Comparison of ENCODE assay signal across 18 cellular contexts in the genomic region with DNA sequence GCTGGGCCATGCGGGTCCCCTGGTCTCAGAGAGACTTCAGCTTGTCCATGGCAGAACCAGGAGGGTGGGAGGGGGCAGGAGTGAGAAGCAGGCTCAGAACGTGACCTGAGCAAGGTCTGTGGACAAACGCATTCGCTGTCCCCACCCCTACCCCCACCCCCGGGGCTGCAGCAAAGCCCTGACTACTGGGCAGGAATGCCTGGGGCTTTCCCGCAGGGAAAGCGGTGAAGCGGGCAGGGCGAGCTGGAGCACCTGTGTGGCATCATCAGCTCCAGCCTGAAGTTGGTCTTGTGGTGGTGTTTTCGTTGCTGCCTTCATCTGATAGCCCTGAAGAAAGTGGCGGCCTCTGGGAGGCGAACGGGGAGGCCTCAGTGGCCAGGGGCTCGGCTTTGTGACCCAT. TPM values are rescaled to one million over a fixed set of nuclear protein-coding genes. Genes with fewer than 3 reads are reported as not detected.
"Had no signal": no experiment of that assay in that cellular context is flagged by ENCODE, and none has a peak within 500 bp of the region (broad histone marks: within the 10 kb centered on the region; RNA-seq: fewer than 3 reads in every experiment).

No MANE protein-coding gene starts in this region.

- H3K27ac ChIP-seq: foreskin keratinocyte, neutrophil, psoas muscle, right lobe of liver, suprapubic skin, tibial artery, upper lobe of right lung, vagina had no signal

- DNase-seq: effector memory CD8-positive, alpha-beta T cell; foreskin keratinocyte; immature natural killer cell; left colon; mesendoderm; naive B cell; psoas muscle; retina; right lobe of liver; stimulated activated CD4-positive, alpha-beta T cell treated with anti-CD3 and anti-CD28 coated beads, Interleukin-4, amount 100 ng/mL, for 1 hour; stimulated activated CD8-positive, alpha-beta memory T cell treated with anti-CD3 and anti-CD28 coated beads, Interleukin-4, amount 100 ng/mL, for 48 hours; stimulated activated naive CD8-positive, alpha-beta T cell treated with anti-CD3 and anti-CD28 coated beads, Interleukin-15, Interleukin-2, amounts not matched to agents 100 U/mL and 50 U/mL, for 24 hours; tibial artery; upper lobe of right lung had no signal

- H3K36me3 ChIP-seq: neutrophil, right lobe of liver, suprapubic skin, tibial artery, upper lobe of right lung, vagina had no signal

- H3K4me3 ChIP-seq: psoas muscle, right lobe of liver, suprapubic skin, tibial artery, upper lobe of right lung, vagina had no signal

- ATAC-seq: effector memory CD8-positive, alpha-beta T cell; foreskin keratinocyte; left colon; psoas muscle; stimulated activated effector memory CD8-positive, alpha-beta T cell treated with anti-CD3 and anti-CD28 coated beads, Interleukin-12 subunit alpha, Interleukin-12 subunit beta, amount 100 ng/mL, for 72 hours; stimulated activated naive CD8-positive, alpha-beta T cell treated with anti-CD3 and anti-CD28 coated beads, Interleukin-15, Interleukin-2, amounts not matched to agents 100 U/mL and 50 U/mL, for 24 hours; upper lobe of right lung had no signal

- H3K9me3 ChIP-seq: neutrophil, psoas muscle, right lobe of liver, suprapubic skin, tibial artery, upper lobe of right lung, vagina had no signal

- H3K4me1 ChIP-seq: foreskin keratinocyte, psoas muscle, right lobe of liver, suprapubic skin, tibial artery, upper lobe of right lung, vagina had no signal

- H3K27me3 ChIP-seq: foreskin keratinocyte, neutrophil, right lobe of liver, suprapubic skin, upper lobe of right lung, vagina had no signal

RNA-seq across cellular contexts. Expression of a gene that starts 26.1 kb away (rescaled TPM):
- polyA plus RNA-seq: foreskin keratinocyte had no signal
